In the genomic region with DNA sequence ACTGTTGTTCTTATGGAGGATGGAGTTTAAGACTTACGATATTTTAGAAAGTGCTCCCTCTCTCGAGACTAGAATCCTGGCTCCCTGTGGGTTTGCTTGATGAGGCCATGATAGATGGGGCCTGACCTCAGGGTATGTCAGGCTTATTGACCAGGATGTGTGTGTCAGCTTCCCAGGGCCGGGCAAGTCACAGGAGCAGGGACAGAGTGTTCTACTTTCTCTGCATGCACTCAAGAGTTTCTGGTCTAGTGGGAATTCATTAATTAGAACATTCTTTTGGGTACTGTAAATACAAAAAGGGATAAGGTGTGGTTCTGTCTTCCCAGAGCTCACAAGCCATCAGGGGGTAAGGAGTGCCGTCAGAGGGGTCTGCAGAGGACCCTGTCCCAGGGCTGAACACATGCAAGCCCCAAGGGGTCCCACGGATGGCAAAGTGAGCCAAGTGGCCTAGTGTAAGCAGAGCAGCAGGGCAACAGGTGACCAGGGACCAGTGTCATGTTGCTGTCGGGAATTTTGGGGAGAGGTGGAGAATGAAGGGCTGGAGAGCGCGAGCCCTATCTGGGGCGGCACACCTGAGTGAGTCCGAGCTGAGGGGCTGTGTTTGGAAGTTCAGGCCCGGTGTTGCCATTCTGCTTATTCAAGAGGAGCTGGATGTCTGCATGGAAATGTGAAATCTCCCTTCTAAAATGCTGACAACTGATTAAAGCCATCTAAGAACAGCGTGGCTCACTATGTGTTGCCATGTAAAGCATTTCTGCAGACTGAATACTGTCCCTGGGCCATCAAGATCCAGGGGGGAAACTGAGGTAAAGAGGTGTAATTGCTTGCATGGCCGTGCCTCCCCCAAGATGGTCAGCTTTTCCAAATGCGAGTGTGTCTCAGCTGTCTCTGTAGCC, we compare ENCODE assay signal across 21 cellular contexts.
"Had no signal": no experiment of that assay in that cellular context is flagged by ENCODE, and none has a peak within 500 bp of the region (broad histone marks: within the 10 kb centered on the region; RNA-seq: fewer than 3 reads in every experiment).

No MANE protein-coding gene starts in this region.

- ATAC-seq: effector memory CD8-positive, alpha-beta T cell; left ventricle myocardium superior; lower lobe of right lung; natural killer cell; psoas muscle; right cardiac atrium had no signal

- FAIRE-seq: endometrium, frontal cortex, keratinocyte, small intestine had no signal

- H3K27ac ChIP-seq: lower lobe of right lung, ovary, psoas muscle, stomach, tibial artery had no signal

- H3K27me3 ChIP-seq: ovary, stomach, tibial artery had no signal

- H3K4me3 ChIP-seq: lower lobe of right lung, ovary, psoas muscle, stomach, tibial artery had no signal

- H3K36me3 ChIP-seq: lower lobe of right lung, ovary, tibial artery had no signal

- H3K9me3 ChIP-seq: lower lobe of right lung, ovary, psoas muscle, stomach, tibial artery had no signal

- DNase-seq: cortex of kidney; effector memory CD8-positive, alpha-beta T cell; hypothalamus; left ventricle myocardium superior; lower lobe of right lung; natural killer cell; occipital lobe; ovary; posterior cingulate gyrus; psoas muscle; right cardiac atrium; small intestine; stimulated activated CD4-positive, alpha-beta T cell treated with anti-CD3 and anti-CD28 coated beads, Interleukin-15, amount 100 ng/mL, for 24 hours; stimulated activated CD4-positive, alpha-beta T cell treated with anti-CD3 and anti-CD28 coated beads, Interleukin-2, amount 100 ng/mL, for 48 hours; stimulated activated CD8-positive, alpha-beta memory T cell treated with anti-CD3 and anti-CD28 coated beads, Interleukin-4, amount 100 ng/mL, for 48 hours; stimulated activated naive CD4-positive, alpha-beta T cell treated with Interleukin-2 at 50 U/mL for 16 hours; stomach; tibial artery had no signal

- H3K4me1 ChIP-seq: lower lobe of right lung, psoas muscle, stomach, tibial artery had no signal
